In the genomic region with DNA sequence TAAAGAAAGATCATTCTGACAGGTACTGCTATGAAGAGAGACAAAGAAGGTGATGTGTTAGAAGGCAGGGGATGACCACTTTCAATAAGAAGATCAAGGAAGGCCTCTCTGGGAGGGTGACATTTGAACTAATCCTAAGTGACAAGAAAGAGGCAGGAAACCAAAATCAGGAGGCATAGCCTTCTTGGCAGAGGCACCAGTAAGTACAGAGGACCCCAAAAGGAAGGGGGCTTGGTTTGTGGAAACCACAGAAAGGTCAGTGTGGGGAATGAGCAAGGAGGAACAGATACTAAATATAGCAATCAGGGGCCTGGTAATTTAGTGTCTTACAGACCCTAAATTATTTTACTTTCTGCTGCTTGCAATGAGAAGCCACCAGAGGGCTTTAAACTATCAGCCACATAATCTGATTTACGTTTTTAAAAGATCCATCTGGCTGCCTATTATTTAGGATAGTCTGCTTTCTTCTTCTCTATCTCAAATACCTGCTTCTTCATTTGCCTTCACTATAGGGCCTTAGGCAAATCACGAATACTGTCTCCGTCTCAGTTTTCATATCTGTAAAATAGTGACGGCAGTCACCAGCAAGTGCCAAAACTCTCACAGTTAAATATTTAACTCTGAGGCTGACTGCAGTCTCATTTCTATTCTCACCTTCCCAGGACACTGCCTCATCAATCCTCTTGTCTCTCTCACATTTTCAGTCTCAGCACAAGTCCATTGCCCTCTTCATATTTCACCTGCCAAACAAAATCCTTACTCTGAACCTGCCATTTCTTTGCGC, we compare ENCODE assay signal across 16 cellular contexts. TPM values are rescaled to one million over a fixed set of nuclear protein-coding genes. Genes with fewer than 3 reads are reported as not detected.
DNase-seq lines count a peak whose midpoint lies in the region; ATAC-seq, FAIRE-seq and TF ChIP-seq lines count a peak whose summit lies in the region.
"Had no signal": no experiment of that assay in that cellular context is flagged by ENCODE, and none has a peak within 500 bp of the region (broad histone marks: within the 10 kb centered on the region; RNA-seq: fewer than 3 reads in every experiment).

No MANE protein-coding gene starts in this region.

- H4K20me1 ChIP-seq in HepG2 (ENCODE audit: insufficient read depth, low read length): no peaks in the 10 kb centered on the region; the same call in 1 of the 2 replicates

- H3K9ac ChIP-seq in liver (ENCODE audit: low read depth in 1 of 2, low read length in 2 of 2) (no peak overlapping the region), HepG2 (ENCODE audit: insufficient read depth, low read depth, low read length) (no peak overlapping the region)

- CTCF ChIA-PET in HepG2 (lab: Yijun Ruan, JAX; ENCODE audit: low intra/inter-chr PET ratio, low total read pairs): no interaction called here

- TF ChIP-seq POLR2A in HepG2 (IDR thresholded peaks at IDR 0.05; ENCODE audit: insufficient read depth in 1 of 2, low read depth in 2 of 2, low read length in 2 of 2) (no peak), body of pancreas (IDR thresholded peaks at IDR 0.05) (no peak), upper lobe of left lung (IDR thresholded peaks at IDR 0.05) (no peak)

- WGBS in liver: 41% methylated on average over 5 of the region's 5 CpGs
- 44% methylated on average over 5 of the region's 5 CpGs for WGBS in HepG2 (ENCODE audit: low lambda C conversion rate)
- WGBS in body of pancreas, 2 donors: 21 to 24% methylated on average over 5 of the region's 5 CpGs
- 76 to 77% methylated on average over 5 of the region's 5 CpGs for WGBS in upper lobe of left lung, 2 donors

- no peak for FAIRE-seq in HepG2 (lab: Jason Lieb, UNC)
- FAIRE-seq: endothelial cell of umbilical vein had no signal

- DNase-seq in HepG2 (ENCODE audit: low spot score) (no peak), body of pancreas (peak in 1 of 4 donors; percentile 19), upper lobe of left lung (no peak), substantia nigra (lab: John Stamatoyannopoulos, UW) (no peak), left ventricle myocardium superior (no peak)
- no peak for DNase-seq in activated CD4-positive, alpha-beta T cell treated with anti-CD3 and anti-CD28 coated beads for 1 hour
- DNase-seq: ACHN; GDM1; NCI-H2081; nucleus accumbens; SIG-M5; stimulated activated CD4-positive, alpha-beta T cell treated with anti-CD3 and anti-CD28 coated beads, Interleukin-2, amount 100 ng/mL, for 24 hours; testis had no signal

- TF ChIP-seq RAD21 in liver (IDR thresholded peaks at IDR 0.05) (peak; percentile 52 to 59), HepG2 (CRISPR knock-in tag; IDR thresholded peaks at IDR 0.05) (no peak)

- intact Hi-C loops in HepG2 (cut with micrococcal nuclease; ENCODE audit: unreplicated experiment) (no loop called here), body of pancreas (cut with DNase I) (no loop called here), left ventricle myocardium superior (cut with micrococcal nuclease) (no loop called here)

- POLR2A ChIA-PET in HepG2 (lab: Yijun Ruan, JAX): no interaction called here

- in situ Hi-C loops in HepG2 (cut with HindIII; ENCODE audit: extremely low pct_ligation_motif_present, low pct_unique_long_range_greater_than_20kb): no loop called here

- no TSS peak for BruUV-seq in HepG2 (replicated peaks; lab: Mats Ljungman, UMichigan)

- H3K36me3 ChIP-seq in liver (ENCODE audit: control insufficient read depth in 4 of 4, insufficient read depth in 3 of 4, low read depth in 1 of 4, low read length in 3 of 4) (no peaks in the 10 kb centered on the region), HepG2 (replicated peaks in 1 of 2; ENCODE audit: control insufficient read depth in 1 of 2, insufficient read depth in 2 of 2, low read length in 2 of 2) (no peaks in the 10 kb centered on the region), body of pancreas (replicated peaks in 1 of 2; ENCODE audit: insufficient read depth in 1 of 2, low read depth in 2 of 2) (no peaks in the 10 kb centered on the region), upper lobe of left lung (no peaks in the 10 kb centered on the region)

- no peak overlapping the region for H3K4me2 ChIP-seq in HepG2 (ENCODE audit: low read depth, low read length)

- TF ChIP-seq CTCF in liver (IDR thresholded peaks at IDR 0.05; ENCODE audit: low read depth, low read length, missing input control) (peak; percentile 30), HepG2 (CRISPR knock-in tag; IDR thresholded peaks at IDR 0.05) (no peak), body of pancreas (IDR thresholded peaks at IDR 0.05) (peak in 3 of 7 experiments; percentile 25 to 29 (median 26)), upper lobe of left lung (IDR thresholded peaks at IDR 0.05) (no peak)

- ATAC-seq in HepG2: no peak
- peak; percentile 62 for ATAC-seq in HG03135 (IDR thresholded peaks at IDR 0.05; ENCODE audit: unreplicated experiment)
- peak; percentile 40 for ATAC-seq in body of pancreas
- no peak for ATAC-seq in upper lobe of left lung (ENCODE audit: low FRiP score in 2 of 2)
- ATAC-seq in left ventricle myocardium superior: no peak

- H3K27me3 ChIP-seq in liver (ENCODE audit: control insufficient read depth in 4 of 4, insufficient read depth in 4 of 4, low read length in 3 of 4): no peaks in the 10 kb centered on the region
- H3K27me3 ChIP-seq in HepG2 (ENCODE audit: control insufficient read depth in 1 of 2, insufficient read depth in 2 of 2, low read length in 2 of 2): no peaks in the 10 kb centered on the region
- no peaks in the 10 kb centered on the region for H3K27me3 ChIP-seq in body of pancreas
- no peaks in the 10 kb centered on the region for H3K27me3 ChIP-seq in upper lobe of left lung
- H3K27me3 ChIP-seq: testis had no signal

- H3K27ac ChIP-seq in liver (ENCODE audit: low read depth in 1 of 2, low read length in 2 of 2): peak overlapping the region; percentile 14 to 28
- no peak overlapping the region for H3K27ac ChIP-seq in HepG2 (ENCODE audit: extremely low read length, insufficient read depth, low read length)
- peak overlapping the region in 3 of 4 donors; percentile 1 to 41 (median 6) for H3K27ac ChIP-seq in body of pancreas
- no peak overlapping the region for H3K27ac ChIP-seq in upper lobe of left lung
- no peak overlapping the region for H3K27ac ChIP-seq in substantia nigra (ENCODE audit: low read depth, low read length, poor library complexity, severe bottlenecking)
- H3K27ac ChIP-seq: testis had no signal

- H3K9me3 ChIP-seq in liver (ENCODE audit: control insufficient read depth in 4 of 4, low read length in 3 of 4): no peaks in the 10 kb centered on the region
- no peaks in the 10 kb centered on the region for H3K9me3 ChIP-seq in HepG2 (ENCODE audit: low read length)
- H3K9me3 ChIP-seq in body of pancreas: no peaks in the 10 kb centered on the region
- no peaks in the 10 kb centered on the region for H3K9me3 ChIP-seq in upper lobe of left lung
- H3K9me3 ChIP-seq: testis had no signal

- H3K4me3 ChIP-seq in liver (ENCODE audit: low read depth in 1 of 3, low read length in 3 of 3) (no peak overlapping the region), HepG2 (replicated peaks in 1 of 3; ENCODE audit: insufficient read depth in 1 of 3, low read depth in 2 of 3, low read length in 3 of 3) (no peak overlapping the region), body of pancreas (no peak overlapping the region), upper lobe of left lung (no peak overlapping the region)
- H3K4me3 ChIP-seq: testis had no signal

- H3K4me1 ChIP-seq in liver (ENCODE audit: control insufficient read depth in 4 of 4, insufficient read depth in 4 of 4, low read length in 3 of 4) (peaks cover 0 to 15% (median 7%) of the 10 kb centered on the region in 4 donors), HepG2 (ENCODE audit: insufficient read depth, low read length) (peaks cover under 1% of the 10 kb centered on the region; the same call in 1 of the 2 replicates), body of pancreas (peaks cover 28% of the 10 kb centered on the region), upper lobe of left lung (peaks cover 0 to under 1% (median 0%) of the 10 kb centered on the region in 4 donors)

- H3K79me2 ChIP-seq in HepG2 (ENCODE audit: insufficient read depth, low read length): no peaks in the 10 kb centered on the region

- TF ChIP-seq EP300 in HepG2 (IDR thresholded peaks at IDR 0.05; ENCODE audit: low read depth in 2 of 2, low read length in 2 of 2) (no peak), HepG2 (CRISPR knock-in tag; IDR thresholded peaks at IDR 0.05; ENCODE audit: borderline replicate concordance) (no peak), upper lobe of left lung (IDR thresholded peaks at IDR 0.05) (no peak)

- H2AFZ ChIP-seq in HepG2 (ENCODE audit: low read length): no peak overlapping the region

TF ChIP-seq in liver, 16 proteins besides CTCF, POLR2A, EP300 and RAD21 (continues in another document):
- no peak for TF ChIP-seq NR2F2 (IDR thresholded peaks at IDR 0.05)
- no peak for TF ChIP-seq RXRA (IDR thresholded peaks at IDR 0.05)

TF ChIP-seq in HepG2, 621 proteins besides CTCF, POLR2A, EP300 and RAD21 (continues in another document):
- TF ChIP-seq ZNF251 (CRISPR knock-in tag; IDR thresholded peaks at IDR 0.05): no peak

RNA-seq across cellular contexts. Expression of gene NR3C2, which starts 16.7 kb away (rescaled TPM):
- total RNA-seq in liver: 10 to 100 TPM in 1 of 2 donors, 1 to 10 TPM in 1; 2.1 to 11.5 TPM
- 1 to 10 TPM; 2.0 to 4.3 TPM for polyA plus RNA-seq in liver
- total RNA-seq in HepG2 (2016; rRNA removed; fragmentation: Illumina TruSeq; extraction: Trizol): 0.32 and 0.46 TPM in 2 replicates
- total RNA-seq in HepG2 (2016; cell fraction: cytosol; rRNA removed; fragmentation: Illumina TruSeq; extraction: Trizol; ENCODE audit: low read depth): 0.30 and 0.44 TPM in 2 replicates
- total RNA-seq in HepG2 (2016; cell fraction: insoluble cytoplasmic fraction; rRNA removed; fragmentation: Illumina TruSeq; extraction: Trizol): 0.25 and 0.37 TPM in 2 replicates
- total RNA-seq in HepG2 (2016; cell fraction: membrane; rRNA removed; fragmentation: Illumina TruSeq; extraction: Trizol): 0.25 and 0.45 TPM in 2 replicates
- 1.1 and 1.6 TPM in 2 replicates for total RNA-seq in HepG2 (2016; cell fraction: nucleus; rRNA removed; fragmentation: Illumina TruSeq; extraction: Trizol)
- 0.20 and 0.26 TPM in 2 replicates for polyA plus RNA-seq in HepG2 (2011; rRNA removed)
- 0.09 and 0.21 TPM in 2 replicates for polyA plus RNA-seq in HepG2 (2011; cell fraction: cytosol; rRNA removed)
- 0.29 and 0.50 TPM in 2 replicates for polyA plus RNA-seq in HepG2 (2011; cell fraction: nucleus; rRNA removed)
- polyA plus RNA-seq in HepG2 (2012): 0.21 and 0.32 TPM in 2 replicates
- not detected in 2 replicates for polyA plus RNA-seq in HepG2 (2016; cell fraction: cytosol; fragmentation: Illumina TruSeq; extraction: Trizol; ENCODE audit: low read depth)
- polyA plus RNA-seq in HepG2 (2016; cell fraction: insoluble cytoplasmic fraction; fragmentation: Illumina TruSeq; extraction: Trizol; ENCODE audit: low read depth): 0.39 and 0.41 TPM in 2 replicates
- polyA plus RNA-seq in HepG2 (2016; cell fraction: membrane; fragmentation: Illumina TruSeq; extraction: Trizol; ENCODE audit: low read depth): 0.08 and 0.16 TPM in 2 replicates
- polyA plus RNA-seq in HepG2 (2016; cell fraction: nucleus; fragmentation: Illumina TruSeq; extraction: Trizol; ENCODE audit: insufficient read depth, low read depth): 0.16 and 0.33 TPM in 2 replicates
- polyA minus RNA-seq in HepG2 (2011; rRNA and poly(A)+ RNA removed; ENCODE audit: low replicate concordance): 0.19 and 1.1 TPM in 2 replicates
- polyA minus RNA-seq in HepG2 (2011; cell fraction: cytosol; rRNA and poly(A)+ RNA removed): 0.18 and 1.6 TPM in 2 replicates
- polyA minus RNA-seq in HepG2 (2011; cell fraction: nucleus; rRNA and poly(A)+ RNA removed): 3.0 and 3.7 TPM in 2 replicates
- total RNA-seq in body of pancreas: 10 to 100 TPM; 14.8 to 18.8 TPM
- 10 to 100 TPM; 10.3 to 39.8 (median 23.7) TPM for total RNA-seq in upper lobe of left lung
- 22.6 TPM for total RNA-seq in left ventricle myocardium superior

Comparison
In these comparisons a context has a peak if more than half of its experiments do, and no peak if none do; other contexts are left out.
1. H3K27ac ChIP-seq: peak in liver (2 of 2) and body of pancreas (3 of 4); none in HepG2 (single experiment), upper lobe of left lung (0 of 4) and substantia nigra (single experiment).
2. ATAC-seq: peak in HG03135 (single experiment) and body of pancreas (single experiment); none in HepG2 (single experiment), upper lobe of left lung (0 of 2) and left ventricle myocardium superior (single experiment).